In the genomic region with DNA sequence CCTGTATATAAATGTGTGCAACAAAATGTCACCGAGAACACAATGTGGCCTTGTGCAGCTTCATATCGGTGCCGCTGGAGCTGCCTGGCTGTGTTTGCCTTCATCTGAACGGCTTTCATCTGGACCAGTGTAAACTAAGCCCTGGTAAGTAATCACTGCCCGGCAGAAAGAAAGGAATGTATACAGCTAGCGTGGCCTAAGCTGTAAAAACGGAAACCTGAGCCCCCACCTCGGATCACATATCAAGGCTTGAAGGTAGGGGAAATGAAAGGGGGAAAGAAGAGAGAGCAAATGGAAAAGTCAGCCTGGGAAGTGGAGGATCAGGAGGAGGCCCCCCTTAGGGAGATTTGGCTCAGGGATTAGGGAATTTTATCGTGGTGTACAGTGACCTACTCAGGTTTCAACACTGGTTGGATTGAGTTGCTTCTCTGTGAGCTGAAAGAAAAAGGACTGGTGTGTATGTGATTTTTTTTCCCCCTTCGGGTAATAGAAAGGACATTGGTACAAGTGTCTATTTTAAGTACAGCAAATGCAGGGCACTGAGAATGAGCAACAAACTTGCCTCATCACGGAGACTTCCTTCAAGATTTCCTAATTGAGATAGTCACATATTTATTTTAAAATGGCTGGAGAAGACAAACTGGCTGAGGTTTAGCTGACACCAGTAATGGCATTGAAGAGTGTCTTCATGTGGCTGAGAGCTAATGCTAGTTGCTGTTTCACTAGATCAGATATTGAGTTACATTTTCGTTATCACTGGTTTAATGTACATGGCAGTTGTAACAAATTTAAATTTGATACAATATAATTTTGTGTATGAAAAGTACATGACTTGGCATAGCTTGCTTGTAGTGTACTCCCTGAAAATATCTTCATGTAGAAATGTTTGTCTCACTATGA, we compare ENCODE assay signal across 9 cellular contexts. TPM values are rescaled to one million over a fixed set of nuclear protein-coding genes. Genes with fewer than 3 reads are reported as not detected.
A peak's percentile ranks its signal among the peaks of the same experiment; 100 is the strongest.
DNase-seq lines count a peak whose midpoint lies in the region; ATAC-seq and TF ChIP-seq lines count a peak whose summit lies in the region.
"Had no signal": no experiment of that assay in that cellular context is flagged by ENCODE, and none has a peak within 500 bp of the region (broad histone marks: within the 10 kb centered on the region; RNA-seq: fewer than 3 reads in every experiment).

No MANE protein-coding gene starts in this region.

- POLR2A ChIA-PET in WTC11 (lab: Charles Lee): no interaction called here

- CTCF ChIA-PET in WTC11 (lab: Charles Lee): interaction anchor here (0.5 to 6.5 kb wide), 5 partner anchors 23 to 401 kb away, joined by 3 to 31 read pairs (median 3); a partner anchor contains a TSS

- peaks cover 0 to 68% (median 30%) of the 10 kb centered on the region in 4 donors for H3K4me1 ChIP-seq in tibial artery

- H3K36me3 ChIP-seq in tibial artery: no peaks in the 10 kb centered on the region
- H3K36me3 ChIP-seq: neutrophil had no signal

- no peaks in the 10 kb centered on the region for H3K27me3 ChIP-seq in tibial artery

- TF ChIP-seq CTCF in WTC11 (IDR thresholded peaks at IDR 0.05) (no peak), tibial artery (IDR thresholded peaks at IDR 0.05) (no peak), type B pancreatic cell (conservative IDR thresholded peaks at IDR 0.05) (no peak)

- intact Hi-C loops in tibial artery (cut with DNase I; ENCODE audit: low total_unique reads): loop anchor here (5.0 kb wide), 2 partner anchors 49 to 69 kb away; no protein-coding TSS in a partner anchor

- H3K4me3 Mint-ChIP-seq in WTC11: no peak overlapping the region
- H3K4me3 Mint-ChIP-seq in activated naive CD8-positive, alpha-beta T cell treated with anti-CD3 and anti-CD28 coated beads for 36 hours: no peak overlapping the region
- H3K4me3 Mint-ChIP-seq in type B pancreatic cell: no peak overlapping the region

- H3K4me1 Mint-ChIP-seq in WTC11: peaks cover 18% of the 10 kb centered on the region
- peaks cover 10% of the 10 kb centered on the region for H3K4me1 Mint-ChIP-seq in activated naive CD8-positive, alpha-beta T cell treated with anti-CD3 and anti-CD28 coated beads for 36 hours
- H3K4me1 Mint-ChIP-seq in type B pancreatic cell (ENCODE audit: unreplicated experiment): peaks cover 28% of the 10 kb centered on the region

- no peaks in the 10 kb centered on the region for H3K9me3 ChIP-seq in tibial artery
- H3K9me3 ChIP-seq: neutrophil had no signal

- H3K27ac ChIP-seq in tibial artery: peak overlapping the region; percentile 71 to 83
- H3K27ac ChIP-seq: neutrophil had no signal

- H3K4me3 ChIP-seq in tibial artery: peak overlapping the region; percentile 76 to 89

- H3K27ac Mint-ChIP-seq in WTC11 (no peak overlapping the region), type B pancreatic cell (no peak overlapping the region)
- H3K27ac Mint-ChIP-seq in activated naive CD8-positive, alpha-beta T cell treated with anti-CD3 and anti-CD28 coated beads for 36 hours: no peak overlapping the region

- H3K9me3 Mint-ChIP-seq in WTC11: no peaks in the 10 kb centered on the region
- H3K9me3 Mint-ChIP-seq in activated naive CD8-positive, alpha-beta T cell treated with anti-CD3 and anti-CD28 coated beads for 36 hours: no peaks in the 10 kb centered on the region
- H3K9me3 Mint-ChIP-seq in type B pancreatic cell: no peaks in the 10 kb centered on the region

- DNase-seq in NCI-H345 (lab: John Stamatoyannopoulos, UW): peak; percentile 45
- no peak for DNase-seq in NCI-H345 treated with DMSO at 0.1 percent for 48 hours (lab: John Stamatoyannopoulos, UW; ENCODE audit: unreplicated experiment)
- DNase-seq in WTC11 (ENCODE audit: low spot score): no peak
- peak; percentile 60 for DNase-seq in inferior parietal cortex (ENCODE audit: extremely low spot score)
- DNase-seq in tibial artery: no peak
- DNase-seq in activated naive CD8-positive, alpha-beta T cell treated with anti-CD3 and anti-CD28 coated beads for 36 hours: no peak
- no peak for DNase-seq in type B pancreatic cell (ENCODE audit: extremely low spot score, unreplicated experiment)
- no peak for DNase-seq in effector CD4-positive, alpha-beta T cell

- ATAC-seq in WTC11: no peak; the same call in 1 of the 2 replicates

- no peaks in the 10 kb centered on the region for H3K36me3 Mint-ChIP-seq in WTC11
- H3K36me3 Mint-ChIP-seq in activated naive CD8-positive, alpha-beta T cell treated with anti-CD3 and anti-CD28 coated beads for 36 hours: no peaks in the 10 kb centered on the region
- H3K36me3 Mint-ChIP-seq in type B pancreatic cell: no peaks in the 10 kb centered on the region

- H3K27me3 Mint-ChIP-seq in WTC11 (ENCODE audit: low read depth) (peaks cover 13% of the 10 kb centered on the region), type B pancreatic cell (peaks cover 25% of the 10 kb centered on the region)
- peaks cover 14% of the 10 kb centered on the region for H3K27me3 Mint-ChIP-seq in activated naive CD8-positive, alpha-beta T cell treated with anti-CD3 and anti-CD28 coated beads for 36 hours

TF ChIP-seq in WTC11, 78 proteins besides CTCF, POLR2A, EP300 and RAD21 (continues in another document):
- no peak for TF ChIP-seq ZNF232 (CRISPR knock-in tag; IDR thresholded peaks at IDR 0.05)
- TF ChIP-seq, protein P1, sequence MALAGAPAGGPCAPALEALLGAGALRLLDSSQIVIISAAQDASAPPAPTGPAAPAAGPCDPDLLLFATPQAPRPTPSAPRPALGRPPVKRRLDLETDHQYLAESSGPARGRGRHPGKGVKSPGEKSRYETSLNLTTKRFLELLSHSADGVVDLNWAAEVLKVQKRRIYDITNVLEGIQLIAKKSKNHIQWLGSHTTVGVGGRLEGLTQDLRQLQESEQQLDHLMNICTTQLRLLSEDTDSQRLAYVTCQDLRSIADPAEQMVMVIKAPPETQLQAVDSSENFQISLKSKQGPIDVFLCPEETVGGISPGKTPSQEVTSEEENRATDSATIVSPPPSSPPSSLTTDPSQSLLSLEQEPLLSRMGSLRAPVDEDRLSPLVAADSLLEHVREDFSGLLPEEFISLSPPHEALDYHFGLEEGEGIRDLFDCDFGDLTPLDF (CRISPR knock-in tag; IDR thresholded peaks at IDR 0.05): no peak
- TF ChIP-seq, protein P2, sequence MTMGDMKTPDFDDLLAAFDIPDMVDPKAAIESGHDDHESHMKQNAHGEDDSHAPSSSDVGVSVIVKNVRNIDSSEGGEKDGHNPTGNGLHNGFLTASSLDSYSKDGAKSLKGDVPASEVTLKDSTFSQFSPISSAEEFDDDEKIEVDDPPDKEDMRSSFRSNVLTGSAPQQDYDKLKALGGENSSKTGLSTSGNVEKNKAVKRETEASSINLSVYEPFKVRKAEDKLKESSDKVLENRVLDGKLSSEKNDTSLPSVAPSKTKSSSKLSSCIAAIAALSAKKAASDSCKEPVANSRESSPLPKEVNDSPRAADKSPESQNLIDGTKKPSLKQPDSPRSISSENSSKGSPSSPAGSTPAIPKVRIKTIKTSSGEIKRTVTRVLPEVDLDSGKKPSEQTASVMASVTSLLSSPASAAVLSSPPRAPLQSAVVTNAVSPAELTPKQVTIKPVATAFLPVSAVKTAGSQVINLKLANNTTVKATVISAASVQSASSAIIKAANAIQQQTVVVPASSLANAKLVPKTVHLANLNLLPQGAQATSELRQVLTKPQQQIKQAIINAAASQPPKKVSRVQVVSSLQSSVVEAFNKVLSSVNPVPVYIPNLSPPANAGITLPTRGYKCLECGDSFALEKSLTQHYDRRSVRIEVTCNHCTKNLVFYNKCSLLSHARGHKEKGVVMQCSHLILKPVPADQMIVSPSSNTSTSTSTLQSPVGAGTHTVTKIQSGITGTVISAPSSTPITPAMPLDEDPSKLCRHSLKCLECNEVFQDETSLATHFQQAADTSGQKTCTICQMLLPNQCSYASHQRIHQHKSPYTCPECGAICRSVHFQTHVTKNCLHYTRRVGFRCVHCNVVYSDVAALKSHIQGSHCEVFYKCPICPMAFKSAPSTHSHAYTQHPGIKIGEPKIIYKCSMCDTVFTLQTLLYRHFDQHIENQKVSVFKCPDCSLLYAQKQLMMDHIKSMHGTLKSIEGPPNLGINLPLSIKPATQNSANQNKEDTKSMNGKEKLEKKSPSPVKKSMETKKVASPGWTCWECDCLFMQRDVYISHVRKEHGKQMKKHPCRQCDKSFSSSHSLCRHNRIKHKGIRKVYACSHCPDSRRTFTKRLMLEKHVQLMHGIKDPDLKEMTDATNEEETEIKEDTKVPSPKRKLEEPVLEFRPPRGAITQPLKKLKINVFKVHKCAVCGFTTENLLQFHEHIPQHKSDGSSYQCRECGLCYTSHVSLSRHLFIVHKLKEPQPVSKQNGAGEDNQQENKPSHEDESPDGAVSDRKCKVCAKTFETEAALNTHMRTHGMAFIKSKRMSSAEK (CRISPR knock-in tag; IDR thresholded peaks at IDR 0.05; ENCODE audit: borderline replicate concordance): no peak
- peak; percentile 52 for TF ChIP-seq GABPB1 (CRISPR knock-in tag; IDR thresholded peaks at IDR 0.05)
- TF ChIP-seq, protein P3, sequence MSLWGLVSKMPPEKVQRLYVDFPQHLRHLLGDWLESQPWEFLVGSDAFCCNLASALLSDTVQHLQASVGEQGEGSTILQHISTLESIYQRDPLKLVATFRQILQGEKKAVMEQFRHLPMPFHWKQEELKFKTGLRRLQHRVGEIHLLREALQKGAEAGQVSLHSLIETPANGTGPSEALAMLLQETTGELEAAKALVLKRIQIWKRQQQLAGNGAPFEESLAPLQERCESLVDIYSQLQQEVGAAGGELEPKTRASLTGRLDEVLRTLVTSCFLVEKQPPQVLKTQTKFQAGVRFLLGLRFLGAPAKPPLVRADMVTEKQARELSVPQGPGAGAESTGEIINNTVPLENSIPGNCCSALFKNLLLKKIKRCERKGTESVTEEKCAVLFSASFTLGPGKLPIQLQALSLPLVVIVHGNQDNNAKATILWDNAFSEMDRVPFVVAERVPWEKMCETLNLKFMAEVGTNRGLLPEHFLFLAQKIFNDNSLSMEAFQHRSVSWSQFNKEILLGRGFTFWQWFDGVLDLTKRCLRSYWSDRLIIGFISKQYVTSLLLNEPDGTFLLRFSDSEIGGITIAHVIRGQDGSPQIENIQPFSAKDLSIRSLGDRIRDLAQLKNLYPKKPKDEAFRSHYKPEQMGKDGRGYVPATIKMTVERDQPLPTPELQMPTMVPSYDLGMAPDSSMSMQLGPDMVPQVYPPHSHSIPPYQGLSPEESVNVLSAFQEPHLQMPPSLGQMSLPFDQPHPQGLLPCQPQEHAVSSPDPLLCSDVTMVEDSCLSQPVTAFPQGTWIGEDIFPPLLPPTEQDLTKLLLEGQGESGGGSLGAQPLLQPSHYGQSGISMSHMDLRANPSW (CRISPR knock-in tag; conservative IDR thresholded peaks at IDR 0.05; ENCODE audit: low read depth): no peak
- TF ChIP-seq ZNF396 (CRISPR knock-in tag; IDR thresholded peaks at IDR 0.05; ENCODE audit: borderline replicate concordance): no peak
- no peak for TF ChIP-seq CBFB (CRISPR knock-in tag; IDR thresholded peaks at IDR 0.05; ENCODE audit: low read depth)

RNA-seq across cellular contexts. Expression of a gene that starts 3.5 kb away (rescaled TPM):
- total RNA-seq in WTC11 (2021): 6.6 to 10.1 TPM (median 7.6 TPM) in 3 replicates
- total RNA-seq in activated naive CD8-positive, alpha-beta T cell treated with anti-CD3 and anti-CD28 coated beads for 36 hours: 1 to 10 TPM in 1 of 2 experiments, under 1 TPM in 1; 0.70 to 2.1 TPM
- total RNA-seq in type B pancreatic cell (ENCODE audit: low replicate concordance): 1.8 and 19.4 TPM in 2 replicates

RNA-seq across cellular contexts. Expression of a gene that starts 34.0 kb away (rescaled TPM):
- total RNA-seq in WTC11 (2021) (15.8 to 18.3 TPM (median 17.2 TPM) in 3 replicates), type B pancreatic cell (ENCODE audit: low replicate concordance) (15.2 and 16.1 TPM in 2 replicates)
- 10 to 100 TPM; 13.7 to 14.1 TPM for total RNA-seq in activated naive CD8-positive, alpha-beta T cell treated with anti-CD3 and anti-CD28 coated beads for 36 hours

Comparison
In these comparisons a context has a peak if more than half of its experiments do, and no peak if none do; other contexts are left out.
1. DNase-seq: peak in NCI-H345 (single experiment) and inferior parietal cortex (single experiment); none in NCI-H345 treated with DMSO at 0.1 percent for 48 hours (single experiment), WTC11 (single experiment), tibial artery (0 of 2), activated naive CD8-positive, alpha-beta T cell treated with anti-CD3 and anti-CD28 coated beads for 36 hours (single experiment), type B pancreatic cell (single experiment) and effector CD4-positive, alpha-beta T cell (single experiment).